ENCODE assay signal across 21 cellular contexts in genomic region chr6:47264775-47265184, GRCh38. TPM values are rescaled to one million over a fixed set of nuclear protein-coding genes. Genes with fewer than 3 reads are reported as not detected.
DNase-seq lines count a peak whose midpoint lies in the region; TF ChIP-seq lines count a peak whose summit lies in the region.
"Had no signal": no experiment of that assay in that cellular context is flagged by ENCODE, and none has a peak within 500 bp of the region (broad histone marks: within the 10 kb centered on the region; RNA-seq: fewer than 3 reads in every experiment).

No MANE protein-coding gene starts in this region.

- H3K27me3 ChIP-seq in BLaER1 (no peaks in the 10 kb centered on the region), uterus (no peaks in the 10 kb centered on the region)

- H3K27me3 Mint-ChIP-seq in glutamatergic neuron (ENCODE audit: unreplicated experiment): peaks cover 3% of the 10 kb centered on the region

- H3K27ac ChIP-seq in BLaER1: peak overlapping the region; percentile 13; the same call in 1 of the 2 replicates
- H3K27ac ChIP-seq in RWPE1: peak overlapping the region; percentile 17
- no peak overlapping the region for H3K27ac ChIP-seq in uterus
- H3K27ac ChIP-seq: A549, GM23248 had no signal

- H3K4me3 ChIP-seq in BLaER1: no peak overlapping the region
- H3K4me3 ChIP-seq in fibroblast of villous mesenchyme (ENCODE audit: low read depth, low read length): no peak overlapping the region
- H3K4me3 ChIP-seq in uterus: no peak overlapping the region
- H3K4me3 ChIP-seq: A549, GM23248, K562 had no signal

- peaks cover 7% of the 10 kb centered on the region for H3K36me3 Mint-ChIP-seq in glutamatergic neuron (ENCODE audit: unreplicated experiment)
- H3K36me3 Mint-ChIP-seq: CD4-positive, CD25-positive, alpha-beta regulatory T cell had no signal

- TF ChIP-seq CTCF in RWPE1 (conservative IDR thresholded peaks at IDR 0.05; ENCODE audit: low read depth): no peak
- no peak for TF ChIP-seq CTCF in fibroblast of villous mesenchyme (IDR thresholded peaks at IDR 0.05; ENCODE audit: insufficient read depth, low read depth, low read length)
- no peak for TF ChIP-seq CTCF in uterus (IDR thresholded peaks at IDR 0.05)
- no peak for TF ChIP-seq CTCF in glutamatergic neuron (IDR thresholded peaks at IDR 0.05; ENCODE audit: partially characterized antibody, unreplicated experiment)

- DNase-seq in RWPE1 (ENCODE audit: low spot score): no peak
- DNase-seq in fibroblast of villous mesenchyme (ENCODE audit: low read depth): peak; percentile 40
- DNase-seq in lung microvascular endothelial cell (ENCODE audit: low read depth in 2 of 2): peak; percentile 82 to 87
- DNase-seq in NCI-H1092 treated with DMSO at 0.1 percent for 48 hours (lab: John Stamatoyannopoulos, UW): no peak
- DNase-seq in DMS53 (lab: John Stamatoyannopoulos, UW): no peak
- DNase-seq in uterus: no peak
- no peak for DNase-seq in glutamatergic neuron
- DNase-seq: AML-193; CD4-positive, CD25-positive, alpha-beta regulatory T cell; DMS79 treated with DMSO at 0.1 percent for 48 hours; GF-D8; GM23248; NCI-H1436 treated with DMSO at 0.1 percent for 48 hours; NCI-H2081; NCI-H2227 treated with DMSO at 0.1 percent for 48 hours; NCI-H526; PC-3; SHP77 treated with DMSO at 0.1 percent for 48 hours had no signal

- H4K20me1 ChIP-seq in BLaER1: peaks cover 52% of the 10 kb centered on the region; the same call in 1 of the 2 replicates

- H3K4me1 Mint-ChIP-seq in glutamatergic neuron (ENCODE audit: low read depth, unreplicated experiment): no peaks in the 10 kb centered on the region
- H3K4me1 Mint-ChIP-seq: CD4-positive, CD25-positive, alpha-beta regulatory T cell had no signal

- no peak for TF ChIP-seq POLR2A in uterus (IDR thresholded peaks at IDR 0.05)

- H3K9ac ChIP-seq in BLaER1: no peak overlapping the region
- H3K9ac ChIP-seq: GM23248 had no signal

- POLR2A ChIA-PET in RWPE1 (lab: Yijun Ruan, JAX; ENCODE audit: low non-redundant PET): no interaction called here

- H3K4me1 ChIP-seq in BLaER1: peaks cover 23% of the 10 kb centered on the region
- H3K4me1 ChIP-seq in uterus: no peaks in the 10 kb centered on the region

- no peak overlapping the region for H3K4me2 ChIP-seq in BLaER1
- H3K4me2 ChIP-seq: A549 had no signal

- H3K9me3 Mint-ChIP-seq in glutamatergic neuron (ENCODE audit: unreplicated experiment): no peaks in the 10 kb centered on the region

- H3K27ac Mint-ChIP-seq in glutamatergic neuron (ENCODE audit: unreplicated experiment): no peak overlapping the region
- H3K27ac Mint-ChIP-seq: CD4-positive, CD25-positive, alpha-beta regulatory T cell had no signal

- CTCF ChIA-PET in RWPE1 (lab: Yijun Ruan, JAX): interaction anchor here (0.6 kb wide), 1 partner anchor 11 kb away, joined by 3 read pairs; no protein-coding TSS in a partner anchor

- no peak overlapping the region for H3K4me3 Mint-ChIP-seq in glutamatergic neuron (ENCODE audit: unreplicated experiment)
- H3K4me3 Mint-ChIP-seq: CD4-positive, CD25-positive, alpha-beta regulatory T cell had no signal

- intact Hi-C loops in uterus (cut with DNase I; ENCODE audit: low total_unique reads): no loop called here

- H3K9me3 ChIP-seq in BLaER1 (no peaks in the 10 kb centered on the region), uterus (no peaks in the 10 kb centered on the region)
- H3K9me3 ChIP-seq: A549 had no signal

- peaks cover 95% of the 10 kb centered on the region for H3K36me3 ChIP-seq in BLaER1
- no peaks in the 10 kb centered on the region for H3K36me3 ChIP-seq in uterus

RNA-seq across cellular contexts. Expression of gene TNFRSF21, which starts 44.9 kb away (rescaled TPM):
- total RNA-seq in fibroblast of villous mesenchyme: 39.3 and 43.2 TPM in 2 replicates
- total RNA-seq in lung microvascular endothelial cell: 49.6 and 51.9 TPM in 2 replicates
- 10 to 100 TPM in 2 of 4 donors, 1 to 10 TPM in 2; 1.0 to 33.1 (median 13.2) TPM for total RNA-seq in uterus
- 27.1 TPM for total RNA-seq in glutamatergic neuron (ENCODE audit: unreplicated experiment)

Comparison
In these comparisons a context has a peak if more than half of its experiments do, and no peak if none do; other contexts are left out.
1. H3K27ac ChIP-seq: peak in BLaER1 (single experiment) and RWPE1 (single experiment); none in uterus (0 of 2).
2. DNase-seq: peak in fibroblast of villous mesenchyme (single experiment) and lung microvascular endothelial cell (2 of 2); none in RWPE1 (single experiment), NCI-H1092 treated with DMSO at 0.1 percent for 48 hours (single experiment), DMS53 (single experiment), uterus (0 of 2) and glutamatergic neuron (single experiment).